ENCODE assay signal across 22 cellular contexts in the genomic region with DNA sequence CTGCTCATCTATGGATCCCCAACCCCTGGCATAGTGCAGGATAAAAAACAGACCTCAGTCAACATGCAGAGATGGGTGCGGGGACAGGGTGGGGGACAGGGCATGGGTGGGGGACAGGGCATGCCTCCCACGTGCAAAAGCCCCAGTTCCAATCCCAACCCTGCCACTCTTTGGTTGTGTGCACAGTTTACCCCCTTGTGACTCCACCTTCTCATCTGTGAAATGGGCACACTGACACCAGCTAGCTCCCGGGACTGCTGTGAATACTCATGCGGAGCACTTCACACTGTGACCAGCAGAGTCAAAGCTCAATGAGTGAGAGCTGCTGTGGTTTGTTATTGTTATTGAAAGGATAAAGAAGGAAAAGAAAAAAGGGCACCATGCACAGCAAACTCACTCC.
"Had no signal": no experiment of that assay in that cellular context is flagged by ENCODE, and none has a peak within 500 bp of the region (broad histone marks: within the 10 kb centered on the region; RNA-seq: fewer than 3 reads in every experiment).

No MANE protein-coding gene starts in this region.

- H3K4me3 ChIP-seq: left lung, lung, SK-N-MC, transverse colon, uterus had no signal

- DNase-seq: activated CD8-positive, alpha-beta memory T cell treated with anti-CD3 and anti-CD28 coated beads, Interleukin-2, amount 50 U/mL, for 48 hours; activated gamma-delta T cell; activated naive CD4-positive, alpha-beta T cell treated with anti-CD3 and anti-CD28 coated beads, Interleukin-2, amount 50 U/mL, for 16 hours; activated T-cell treated with anti-CD3 and anti-CD28 coated beads, Interleukin-2, amount 50 U/mL, for 72 hours; central memory CD4-positive, alpha-beta T cell; dermis blood vessel endothelial cell; effector CD8-positive, alpha-beta T cell; foreskin melanocyte; kidney glomerular epithelial cell; left lung; naive B cell; retina; stimulated activated CD4-positive, alpha-beta T cell treated with anti-CD3 and anti-CD28 coated beads, Interleukin-2, amount 100 ng/mL, for 24 hours; SW 1271; transverse colon; WERI-Rb-1 had no signal

- H3K4me3 Mint-ChIP-seq: activated T-cell treated with anti-CD3 and anti-CD28 coated beads, Interleukin-2, amount 50 U/mL, for 72 hours; naive B cell; stimulated activated effector memory CD8-positive, alpha-beta T cell treated with anti-CD3 and anti-CD28 coated beads, Interleukin-12 subunit alpha, Interleukin-12 subunit beta, amount 100 ng/mL, for 72 hours; T-helper 2 cell treated with Interferon-gamma antibody and Interleukin-4, amounts not matched to agents 5 μg/mL and 100 μg/mL, for 36 hours had no signal

- H3K27ac Mint-ChIP-seq: activated T-cell treated with anti-CD3 and anti-CD28 coated beads, Interleukin-2, amount 50 U/mL, for 72 hours; progenitor cell of endocrine pancreas; stimulated activated effector memory CD8-positive, alpha-beta T cell treated with anti-CD3 and anti-CD28 coated beads, Interleukin-12 subunit alpha, Interleukin-12 subunit beta, amount 100 ng/mL, for 72 hours had no signal

- H3K9me3 Mint-ChIP-seq: activated T-cell treated with anti-CD3 and anti-CD28 coated beads, Interleukin-2, amount 50 U/mL, for 72 hours; stimulated activated effector memory CD8-positive, alpha-beta T cell treated with anti-CD3 and anti-CD28 coated beads, Interleukin-12 subunit alpha, Interleukin-12 subunit beta, amount 100 ng/mL, for 72 hours had no signal

- ATAC-seq: activated T-cell treated with anti-CD3 and anti-CD28 coated beads, Interleukin-2, amount 50 U/mL, for 72 hours; left lung; stimulated activated effector memory CD8-positive, alpha-beta T cell treated with anti-CD3 and anti-CD28 coated beads, Interleukin-12 subunit alpha, Interleukin-12 subunit beta, amount 100 ng/mL, for 72 hours had no signal

- H3K27me3 Mint-ChIP-seq: naive B cell, progenitor cell of endocrine pancreas had no signal
